ENCODE assay signal across 8 cellular contexts in genomic region chr9:91359734-91360470, GRCh38. TPM values are rescaled to one million over a fixed set of nuclear protein-coding genes. Genes with fewer than 3 reads are reported as not detected.
DNase-seq lines count a peak whose midpoint lies in the region; ATAC-seq, FAIRE-seq and TF ChIP-seq lines count a peak whose summit lies in the region.

No MANE protein-coding gene starts in this region.

- no peaks in the 10 kb centered on the region for H3K27me3 ChIP-seq in heart left ventricle
- H3K27me3 ChIP-seq in keratinocyte (ENCODE audit: control insufficient read depth, extremely low read depth, insufficient read depth, low read length): no peaks in the 10 kb centered on the region
- H3K27me3 ChIP-seq in thyroid gland: no peaks in the 10 kb centered on the region

- peaks cover 3% of the 10 kb centered on the region for H3K9me3 Mint-ChIP-seq in activated T-helper 1 cell treated with anti-CD3 and anti-CD28 coated beads, Interleukin-12 subunit alpha, Interleukin-12 subunit beta, Interleukin-2, Interleukin-4 antibody, amounts not matched to agents 30 ng/mL and 10 ng/mL and 1 ng/mL, durations not matched to agents 14 hours and 24 hours and 36 hours

- no peak overlapping the region for H3K9ac ChIP-seq in keratinocyte (ENCODE audit: control insufficient read depth, extremely low read depth, insufficient read depth, low read length)

- H3K4me1 ChIP-seq in heart left ventricle (peaks cover 0 to 44% (median 28%) of the 10 kb centered on the region in 12 donors), keratinocyte (ENCODE audit: control insufficient read depth, extremely low read depth, insufficient read depth, low read length) (peaks cover 18% of the 10 kb centered on the region), thyroid gland (peaks cover 27 to 31% of the 10 kb centered on the region in 2 donors)

- no peak for DNase-seq in heart left ventricle
- DNase-seq in Right ventricle myocardium inferior (ENCODE audit: missing footprints): no peak
- DNase-seq in activated T-helper 1 cell treated with anti-CD3 and anti-CD28 coated beads, Interleukin-12 subunit alpha, Interleukin-12 subunit beta, Interleukin-2, Interleukin-4 antibody, amounts not matched to agents 30 ng/mL and 10 ng/mL and 1 ng/mL, durations not matched to agents 14 hours and 24 hours and 36 hours (ENCODE audit: low spot score): no peak
- no peak for DNase-seq in keratinocyte (ENCODE audit: low read depth, low spot score)
- DNase-seq in thyroid gland: peak; percentile 7 to 33
- no peak for DNase-seq in NCI-H748 treated with DMSO at 0.1 percent for 48 hours (lab: John Stamatoyannopoulos, UW)
- no peak for DNase-seq in stimulated activated CD4-positive, alpha-beta T cell treated with anti-CD3 and anti-CD28 coated beads, Interleukin-12 subunit alpha, Interleukin-12 subunit beta, amount 100 ng/mL, for 4 hours

- no peak for TF ChIP-seq POLR2A in heart left ventricle (IDR thresholded peaks at IDR 0.05)
- no peak for TF ChIP-seq POLR2A in thyroid gland (IDR thresholded peaks at IDR 0.05)

- H3K36me3 ChIP-seq in heart left ventricle: peaks cover 0 to 27% (median 16%) of the 10 kb centered on the region in 9 donors
- H3K36me3 ChIP-seq in keratinocyte (ENCODE audit: control insufficient read depth in 2 of 2, extremely low read depth in 1 of 2, insufficient read depth in 2 of 2, low read length in 2 of 2): peaks cover 0 to 6% of the 10 kb centered on the region in 2 experiments
- H3K36me3 ChIP-seq in thyroid gland: no peaks in the 10 kb centered on the region

- peaks cover 16% of the 10 kb centered on the region for H3K79me2 ChIP-seq in keratinocyte (ENCODE audit: control insufficient read depth, insufficient read depth, low read length)

- intact Hi-C loops in heart left ventricle (cut with DNase I): loop anchor here (2.0 to 10.0 kb wide), 13 partner anchors 53 to 445 kb away; partner anchors contain the start of gene NFIL3 (in 7 of the 10)
- intact Hi-C loops in Right ventricle myocardium inferior (cut with DNase I): loop anchor here (5.0 kb wide), 2 partner anchors 168 to 243 kb away; no protein-coding TSS in a partner anchor
- intact Hi-C loops in activated T-helper 1 cell treated with anti-CD3 and anti-CD28 coated beads, Interleukin-12 subunit alpha, Interleukin-12 subunit beta, Interleukin-2, Interleukin-4 antibody, amounts not matched to agents 30 ng/mL and 10 ng/mL and 1 ng/mL, durations not matched to agents 14 hours and 24 hours and 36 hours (cut with micrococcal nuclease): loop anchor here (1.0 to 10.0 kb wide), 13 partner anchors 11 to 755 kb away; partner anchors contain the start of genes NFIL3 and SPTLC1
- intact Hi-C loops in thyroid gland (cut with DNase I): loop anchor here (10.0 kb wide), 1 partner anchor 55 kb away; no protein-coding TSS in a partner anchor

- H3K27ac ChIP-seq in heart left ventricle (peak overlapping the region in 3 of 12 donors; percentile 97), keratinocyte (ENCODE audit: control insufficient read depth, insufficient read depth, low read length) (no peak overlapping the region), thyroid gland (peak overlapping the region in 2 of 3 donors; percentile 95 to 98)

- H3K4me3 Mint-ChIP-seq in activated T-helper 1 cell treated with anti-CD3 and anti-CD28 coated beads, Interleukin-12 subunit alpha, Interleukin-12 subunit beta, Interleukin-2, Interleukin-4 antibody, amounts not matched to agents 30 ng/mL and 10 ng/mL and 1 ng/mL, durations not matched to agents 14 hours and 24 hours and 36 hours: peak overlapping the region; percentile 97

- peaks cover 61% of the 10 kb centered on the region for H3K4me1 Mint-ChIP-seq in activated T-helper 1 cell treated with anti-CD3 and anti-CD28 coated beads, Interleukin-12 subunit alpha, Interleukin-12 subunit beta, Interleukin-2, Interleukin-4 antibody, amounts not matched to agents 30 ng/mL and 10 ng/mL and 1 ng/mL, durations not matched to agents 14 hours and 24 hours and 36 hours (ENCODE audit: low read depth)

- H3K9me3 ChIP-seq in heart left ventricle (no peaks in the 10 kb centered on the region), keratinocyte (ENCODE audit: control insufficient read depth, low read depth, low read length) (no peaks in the 10 kb centered on the region), thyroid gland (no peaks in the 10 kb centered on the region)

- no peaks in the 10 kb centered on the region for H3K9me1 ChIP-seq in keratinocyte (ENCODE audit: control insufficient read depth, extremely low read depth, insufficient read depth, low read length)

- dilution Hi-C loops in keratinocyte (cut with MboI; ENCODE audit: extremely low pct_ligation_motif_present, low sequenced_read_pairs): no loop called here

- FAIRE-seq in keratinocyte (lab: Jason Lieb, UNC): peak; percentile 5

- no peaks in the 10 kb centered on the region for H4K20me1 ChIP-seq in keratinocyte (ENCODE audit: control insufficient read depth, extremely low read depth, insufficient read depth, low read length)

- peak overlapping the region; percentile 94 for H3K27ac Mint-ChIP-seq in activated T-helper 1 cell treated with anti-CD3 and anti-CD28 coated beads, Interleukin-12 subunit alpha, Interleukin-12 subunit beta, Interleukin-2, Interleukin-4 antibody, amounts not matched to agents 30 ng/mL and 10 ng/mL and 1 ng/mL, durations not matched to agents 14 hours and 24 hours and 36 hours

- H3K4me2 ChIP-seq in keratinocyte (ENCODE audit: control insufficient read depth, extremely low read depth, insufficient read depth, low read depth, low read length): peak overlapping the region; percentile 98

- H3K4me3 ChIP-seq in heart left ventricle (peak overlapping the region in 10 of 12 donors; percentile 93 to 100 (median 98)), keratinocyte (ENCODE audit: control insufficient read depth in 2 of 3, extremely low read depth in 1 of 3, insufficient read depth in 2 of 3, low read depth in 1 of 3, low read length in 3 of 3) (peak overlapping the region in 2 of 3 experiments; percentile 87 to 88), thyroid gland (replicated peaks in 1 of 3) (peak overlapping the region in 1 of 3 donors; percentile 95)

- no peak for ATAC-seq in heart left ventricle
- ATAC-seq in Right ventricle myocardium inferior: no peak
- no peak for ATAC-seq in GM18907 (IDR thresholded peaks at IDR 0.05; ENCODE audit: unreplicated experiment)

- peaks cover 44% of the 10 kb centered on the region for H3K36me3 Mint-ChIP-seq in activated T-helper 1 cell treated with anti-CD3 and anti-CD28 coated beads, Interleukin-12 subunit alpha, Interleukin-12 subunit beta, Interleukin-2, Interleukin-4 antibody, amounts not matched to agents 30 ng/mL and 10 ng/mL and 1 ng/mL, durations not matched to agents 14 hours and 24 hours and 36 hours (ENCODE audit: low read depth)

- no peaks in the 10 kb centered on the region for H3K27me3 Mint-ChIP-seq in activated T-helper 1 cell treated with anti-CD3 and anti-CD28 coated beads, Interleukin-12 subunit alpha, Interleukin-12 subunit beta, Interleukin-2, Interleukin-4 antibody, amounts not matched to agents 30 ng/mL and 10 ng/mL and 1 ng/mL, durations not matched to agents 14 hours and 24 hours and 36 hours (ENCODE audit: insufficient read depth)

- 59 to 69% (median 62%) methylated on average over 7 of the region's 7 CpGs for WGBS in heart left ventricle, 4 donors
- WGBS in thyroid gland, 2 donors: 64 to 67% methylated on average over 7 of the region's 7 CpGs

- TF ChIP-seq CTCF in heart left ventricle (IDR thresholded peaks at IDR 0.05) (no peak), keratinocyte (optimal IDR thresholded peaks at IDR 0.05 in 1 of 3, IDR thresholded peaks at IDR 0.05 in 1 of 3, conservative IDR thresholded peaks at IDR 0.05 in 1 of 3; ENCODE audit: extremely low read depth in 1 of 3, insufficient read depth in 2 of 3, low read length in 3 of 3) (no peak), thyroid gland (IDR thresholded peaks at IDR 0.05) (no peak)

- H2AFZ ChIP-seq in keratinocyte (ENCODE audit: control insufficient read depth, low read length): no peak overlapping the region

RNA-seq across cellular contexts. Expression of gene AUH, which starts 1.8 kb away (rescaled TPM):
- 10 to 100 TPM; 28.5 to 54.7 (median 39.7) TPM for total RNA-seq in heart left ventricle
- polyA plus RNA-seq in heart left ventricle: 10 to 100 TPM; 19.0 to 28.8 TPM
- total RNA-seq in Right ventricle myocardium inferior: 37.9 TPM
- 50.4 and 53.3 TPM in 2 replicates for total RNA-seq in activated T-helper 1 cell treated with anti-CD3 and anti-CD28 coated beads, Interleukin-12 subunit alpha, Interleukin-12 subunit beta, Interleukin-2, Interleukin-4 antibody, amounts not matched to agents 30 ng/mL and 10 ng/mL and 1 ng/mL, durations not matched to agents 14 hours and 24 hours and 36 hours
- polyA plus RNA-seq in keratinocyte: 3.5 to 5.5 TPM (median 3.9 TPM) in 3 replicates
- polyA plus RNA-seq in keratinocyte (2011; ENCODE audit: low read depth): 9.2 TPM
- polyA plus RNA-seq in keratinocyte (2011; cell fraction: cytosol; rRNA removed): 3.4 and 5.2 TPM in 2 replicates
- 4.6 and 6.7 TPM in 2 replicates for polyA plus RNA-seq in keratinocyte (2011; cell fraction: nucleus; rRNA removed)
- polyA plus RNA-seq in keratinocyte (2012; ENCODE audit: low replicate concordance): 4.5 and 7.6 TPM in 2 replicates
- polyA minus RNA-seq in keratinocyte: 0.46 to 2.2 TPM (median 1.2 TPM) in 3 replicates
- 5.0 TPM for polyA minus RNA-seq in keratinocyte (2011; cell fraction: cytosol; rRNA and poly(A)+ RNA removed)
- polyA minus RNA-seq in keratinocyte (2011; cell fraction: nucleus; rRNA and poly(A)+ RNA removed): 5.0 and 7.1 TPM in 2 replicates
- total RNA-seq in thyroid gland: 10 to 100 TPM; 57.1 to 83.5 (median 65.2) TPM

Comparison
In these comparisons a context has a peak if more than half of its experiments do, and no peak if none do; other contexts are left out.
1. DNase-seq: peak in thyroid gland (2 of 2); none in heart left ventricle (0 of 5), Right ventricle myocardium inferior (single experiment), activated T-helper 1 cell treated with anti-CD3 and anti-CD28 coated beads, Interleukin-12 subunit alpha, Interleukin-12 subunit beta, Interleukin-2, Interleukin-4 antibody, amounts not matched to agents 30 ng/mL and 10 ng/mL and 1 ng/mL, durations not matched to agents 14 hours and 24 hours and 36 hours (single experiment), keratinocyte (single experiment), NCI-H748 treated with DMSO at 0.1 percent for 48 hours (single experiment) and stimulated activated CD4-positive, alpha-beta T cell treated with anti-CD3 and anti-CD28 coated beads, Interleukin-12 subunit alpha, Interleukin-12 subunit beta, amount 100 ng/mL, for 4 hours (single experiment).